ENCODE assay signal across 17 cellular contexts in the genomic region with DNA sequence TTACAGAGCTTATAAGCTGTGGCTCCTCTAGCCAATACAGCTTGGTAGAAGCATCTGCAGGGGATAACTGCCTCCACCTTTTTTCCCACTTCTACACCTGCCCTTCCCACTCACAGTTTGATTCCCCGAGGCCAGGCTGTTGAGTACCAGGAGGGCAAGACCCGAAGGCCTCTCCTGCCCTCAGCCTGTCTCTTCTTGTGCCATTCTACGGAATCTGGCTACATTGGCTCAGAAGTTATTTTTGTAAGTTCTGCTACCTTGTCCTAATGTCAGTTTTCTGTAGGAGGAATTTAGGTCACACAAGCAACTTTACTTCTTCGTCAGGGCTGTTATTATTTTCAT. TPM values are rescaled to one million over a fixed set of nuclear protein-coding genes. Genes with fewer than 3 reads are reported as not detected.
DNase-seq lines count a peak whose midpoint lies in the region; ATAC-seq and TF ChIP-seq lines count a peak whose summit lies in the region.
"Had no signal": no experiment of that assay in that cellular context is flagged by ENCODE, and none has a peak within 500 bp of the region (broad histone marks: within the 10 kb centered on the region; RNA-seq: fewer than 3 reads in every experiment).

No MANE protein-coding gene starts in this region.

- H3K27ac ChIP-seq in OCI-LY3 (ENCODE audit: low read length) = no peak overlapping the region
- H3K27ac ChIP-seq: A549, Peyer's patch, SJCRH30 had no signal

- H2AFZ ChIP-seq in OCI-LY3 (ENCODE audit: low read depth, low read length) = no peak overlapping the region

- H3K4me1 ChIP-seq in OCI-LY3 (ENCODE audit: low read length) = peaks cover 49% of the 10 kb centered on the region
- H3K4me1 ChIP-seq: BE2C had no signal

- no peak for ATAC-seq in activated CD4-positive, alpha-beta T cell treated with anti-CD3 and anti-CD28 coated beads for 36 hours
- no peak for ATAC-seq in memory B cell (ENCODE audit: low read depth)
- ATAC-seq in HG03045 (IDR thresholded peaks at IDR 0.05; ENCODE audit: unreplicated experiment) = no peak
- no peak for ATAC-seq in WTC11
- no peak for ATAC-seq in HG03135 (IDR thresholded peaks at IDR 0.05; ENCODE audit: unreplicated experiment)

- no peaks in the 10 kb centered on the region for H3K9me3 ChIP-seq in OCI-LY3 (ENCODE audit: insufficient read depth, low read length)
- H3K9me3 ChIP-seq: A549, BE2C, Peyer's patch, SJCRH30 had no signal

- H3K9me3 Mint-ChIP-seq in activated CD4-positive, alpha-beta T cell treated with anti-CD3 and anti-CD28 coated beads for 36 hours (ENCODE audit: low read depth) = no peaks in the 10 kb centered on the region
- H3K9me3 Mint-ChIP-seq in memory B cell = no peaks in the 10 kb centered on the region
- no peaks in the 10 kb centered on the region for H3K9me3 Mint-ChIP-seq in WTC11
- H3K9me3 Mint-ChIP-seq: CD4-positive, CD25-positive, alpha-beta regulatory T cell; H9; IgD-negative memory B cell had no signal

- H4K20me1 ChIP-seq in OCI-LY3 (ENCODE audit: insufficient read depth, low read length) = peaks cover 5% of the 10 kb centered on the region

- no peak overlapping the region for H3K4me3 Mint-ChIP-seq in activated CD4-positive, alpha-beta T cell treated with anti-CD3 and anti-CD28 coated beads for 36 hours
- H3K4me3 Mint-ChIP-seq in memory B cell (no peak overlapping the region), WTC11 (no peak overlapping the region)
- H3K4me3 Mint-ChIP-seq: CD4-positive, CD25-positive, alpha-beta regulatory T cell; H9 had no signal

- no peaks in the 10 kb centered on the region for H3K36me3 ChIP-seq in OCI-LY3 (replicated peaks; ENCODE audit: low read depth, low read length)
- H3K36me3 ChIP-seq: BE2C, SJCRH30 had no signal

- DNase-seq in activated CD4-positive, alpha-beta T cell treated with anti-CD3 and anti-CD28 coated beads for 36 hours = no peak
- DNase-seq in activated CD4-positive, alpha-beta T cell treated with anti-CD3 and anti-CD28 coated beads, Interleukin-2, amount 50 U/mL, for 1 hour = no peak
- no peak for DNase-seq in memory B cell (ENCODE audit: low spot score in 2 of 2)
- DNase-seq in NCI-H2029 (lab: John Stamatoyannopoulos, UW) = no peak
- no peak for DNase-seq in WTC11 (ENCODE audit: low spot score)
- DNase-seq: BE2C; CD4-positive, CD25-positive, alpha-beta regulatory T cell; DMS 273 treated with DMSO at 0.1 percent for 48 hours; H9; Karpas-422; Peyer's patch had no signal

- no peaks in the 10 kb centered on the region for H3K27me3 Mint-ChIP-seq in activated CD4-positive, alpha-beta T cell treated with anti-CD3 and anti-CD28 coated beads for 36 hours
- H3K27me3 Mint-ChIP-seq in memory B cell (no peaks in the 10 kb centered on the region), WTC11 (ENCODE audit: low read depth) (peaks cover 47% of the 10 kb centered on the region)
- H3K27me3 Mint-ChIP-seq: CD4-positive, CD25-positive, alpha-beta regulatory T cell; IgD-negative memory B cell had no signal

- TF ChIP-seq CTCF in OCI-LY3 (IDR thresholded peaks at IDR 0.05; ENCODE audit: low read depth, low read length) (no peak), WTC11 (IDR thresholded peaks at IDR 0.05) (no peak)

- H3K4me2 ChIP-seq in OCI-LY3 (ENCODE audit: low read length) = peak overlapping the region; percentile 42

- peaks cover 1% of the 10 kb centered on the region for H3K36me3 Mint-ChIP-seq in activated CD4-positive, alpha-beta T cell treated with anti-CD3 and anti-CD28 coated beads for 36 hours (ENCODE audit: low read depth)
- H3K36me3 Mint-ChIP-seq in memory B cell (peaks cover 1% of the 10 kb centered on the region), WTC11 (no peaks in the 10 kb centered on the region)
- H3K36me3 Mint-ChIP-seq: IgD-negative memory B cell had no signal

- POLR2A ChIA-PET in activated CD4-positive, alpha-beta T cell treated with anti-CD3 and anti-CD28 coated beads for 36 hours (lab: Charles Lee) = interaction anchor here (1.0 kb wide), 1 partner anchor 465 kb away, joined by 4 read pairs; no protein-coding TSS in a partner anchor
- POLR2A ChIA-PET in WTC11 (lab: Charles Lee) = no interaction called here

- H3K27ac Mint-ChIP-seq in activated CD4-positive, alpha-beta T cell treated with anti-CD3 and anti-CD28 coated beads for 36 hours = peak overlapping the region; percentile 33
- H3K27ac Mint-ChIP-seq in memory B cell (peak overlapping the region; percentile 73), WTC11 (no peak overlapping the region)

- no peaks in the 10 kb centered on the region for H3K79me2 ChIP-seq in OCI-LY3 (ENCODE audit: low read length)

- CTCF ChIA-PET in activated CD4-positive, alpha-beta T cell treated with anti-CD3 and anti-CD28 coated beads for 36 hours (lab: Charles Lee) = interaction anchor here (0.5 to 3.6 kb wide), 70 partner anchors 8 to 1035 kb away, joined by 3 to 133 read pairs (median 4); no protein-coding TSS in a partner anchor
- CTCF ChIA-PET in WTC11 (lab: Charles Lee) = interaction anchor here (1.1 to 3.2 kb wide), 4 partner anchors 23 to 466 kb away, joined by 3 to 61 read pairs (median 28); no protein-coding TSS in a partner anchor

- H3K4me1 Mint-ChIP-seq in activated CD4-positive, alpha-beta T cell treated with anti-CD3 and anti-CD28 coated beads for 36 hours = peaks cover 10% of the 10 kb centered on the region
- H3K4me1 Mint-ChIP-seq in memory B cell (peaks cover 7% of the 10 kb centered on the region), WTC11 (peaks cover 15% of the 10 kb centered on the region)

- intact Hi-C loops in activated CD4-positive, alpha-beta T cell treated with anti-CD3 and anti-CD28 coated beads for 36 hours (cut with DNase I, micrococcal nuclease) = loop anchor here (1.0 to 10.0 kb wide), 3 partner anchors 23 to 1018 kb away; no protein-coding TSS in a partner anchor

- H3K27me3 ChIP-seq in OCI-LY3 (ENCODE audit: low read depth, low read length) = no peaks in the 10 kb centered on the region
- H3K27me3 ChIP-seq: BE2C, Peyer's patch, SJCRH30 had no signal

- H3K4me3 ChIP-seq in OCI-LY3 (ENCODE audit: low read length) = no peak overlapping the region
- H3K4me3 ChIP-seq: A549, Peyer's patch, SJCRH30 had no signal

- H3K9ac ChIP-seq in OCI-LY3 (ENCODE audit: low read length) = no peak overlapping the region

TF ChIP-seq in WTC11, 78 proteins besides CTCF, POLR2A, EP300 and RAD21 (continues in another document):
- no peak for TF ChIP-seq ATF1 (CRISPR knock-in tag; IDR thresholded peaks at IDR 0.05)
- TF ChIP-seq FOXJ3 (CRISPR knock-in tag; IDR thresholded peaks at IDR 0.05; ENCODE audit: borderline replicate concordance) = no peak
- TF ChIP-seq ZNF671 (CRISPR knock-in tag; IDR thresholded peaks at IDR 0.05) = no peak
- TF ChIP-seq, protein P1, sequence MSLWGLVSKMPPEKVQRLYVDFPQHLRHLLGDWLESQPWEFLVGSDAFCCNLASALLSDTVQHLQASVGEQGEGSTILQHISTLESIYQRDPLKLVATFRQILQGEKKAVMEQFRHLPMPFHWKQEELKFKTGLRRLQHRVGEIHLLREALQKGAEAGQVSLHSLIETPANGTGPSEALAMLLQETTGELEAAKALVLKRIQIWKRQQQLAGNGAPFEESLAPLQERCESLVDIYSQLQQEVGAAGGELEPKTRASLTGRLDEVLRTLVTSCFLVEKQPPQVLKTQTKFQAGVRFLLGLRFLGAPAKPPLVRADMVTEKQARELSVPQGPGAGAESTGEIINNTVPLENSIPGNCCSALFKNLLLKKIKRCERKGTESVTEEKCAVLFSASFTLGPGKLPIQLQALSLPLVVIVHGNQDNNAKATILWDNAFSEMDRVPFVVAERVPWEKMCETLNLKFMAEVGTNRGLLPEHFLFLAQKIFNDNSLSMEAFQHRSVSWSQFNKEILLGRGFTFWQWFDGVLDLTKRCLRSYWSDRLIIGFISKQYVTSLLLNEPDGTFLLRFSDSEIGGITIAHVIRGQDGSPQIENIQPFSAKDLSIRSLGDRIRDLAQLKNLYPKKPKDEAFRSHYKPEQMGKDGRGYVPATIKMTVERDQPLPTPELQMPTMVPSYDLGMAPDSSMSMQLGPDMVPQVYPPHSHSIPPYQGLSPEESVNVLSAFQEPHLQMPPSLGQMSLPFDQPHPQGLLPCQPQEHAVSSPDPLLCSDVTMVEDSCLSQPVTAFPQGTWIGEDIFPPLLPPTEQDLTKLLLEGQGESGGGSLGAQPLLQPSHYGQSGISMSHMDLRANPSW (CRISPR knock-in tag; conservative IDR thresholded peaks at IDR 0.05; ENCODE audit: low read depth) = no peak
- TF ChIP-seq, protein P2, sequence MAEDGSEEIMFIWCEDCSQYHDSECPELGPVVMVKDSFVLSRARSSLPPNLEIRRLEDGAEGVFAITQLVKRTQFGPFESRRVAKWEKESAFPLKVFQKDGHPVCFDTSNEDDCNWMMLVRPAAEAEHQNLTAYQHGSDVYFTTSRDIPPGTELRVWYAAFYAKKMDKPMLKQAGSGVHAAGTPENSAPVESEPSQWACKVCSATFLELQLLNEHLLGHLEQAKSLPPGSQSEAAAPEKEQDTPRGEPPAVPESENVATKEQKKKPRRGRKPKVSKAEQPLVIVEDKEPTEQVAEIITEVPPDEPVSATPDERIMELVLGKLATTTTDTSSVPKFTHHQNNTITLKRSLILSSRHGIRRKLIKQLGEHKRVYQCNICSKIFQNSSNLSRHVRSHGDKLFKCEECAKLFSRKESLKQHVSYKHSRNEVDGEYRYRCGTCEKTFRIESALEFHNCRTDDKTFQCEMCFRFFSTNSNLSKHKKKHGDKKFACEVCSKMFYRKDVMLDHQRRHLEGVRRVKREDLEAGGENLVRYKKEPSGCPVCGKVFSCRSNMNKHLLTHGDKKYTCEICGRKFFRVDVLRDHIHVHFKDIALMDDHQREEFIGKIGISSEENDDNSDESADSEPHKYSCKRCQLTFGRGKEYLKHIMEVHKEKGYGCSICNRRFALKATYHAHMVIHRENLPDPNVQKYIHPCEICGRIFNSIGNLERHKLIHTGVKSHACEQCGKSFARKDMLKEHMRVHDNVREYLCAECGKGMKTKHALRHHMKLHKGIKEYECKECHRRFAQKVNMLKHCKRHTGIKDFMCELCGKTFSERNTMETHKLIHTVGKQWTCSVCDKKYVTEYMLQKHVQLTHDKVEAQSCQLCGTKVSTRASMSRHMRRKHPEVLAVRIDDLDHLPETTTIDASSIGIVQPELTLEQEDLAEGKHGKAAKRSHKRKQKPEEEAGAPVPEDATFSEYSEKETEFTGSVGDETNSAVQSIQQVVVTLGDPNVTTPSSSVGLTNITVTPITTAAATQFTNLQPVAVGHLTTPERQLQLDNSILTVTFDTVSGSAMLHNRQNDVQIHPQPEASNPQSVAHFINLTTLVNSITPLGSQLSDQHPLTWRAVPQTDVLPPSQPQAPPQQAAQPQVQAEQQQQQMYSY (CRISPR knock-in tag; IDR thresholded peaks at IDR 0.05) = no peak
- TF ChIP-seq EMX1 (CRISPR knock-in tag; IDR thresholded peaks at IDR 0.05) = no peak

RNA-seq across cellular contexts. Expression of a gene that starts 11.7 kb away (rescaled TPM):
- 10 to 100 TPM; 17.0 to 17.8 TPM for total RNA-seq in activated CD4-positive, alpha-beta T cell treated with anti-CD3 and anti-CD28 coated beads for 36 hours
- total RNA-seq in WTC11 (2021) = 12.0 to 14.6 TPM (median 12.9 TPM) in 3 replicates

RNA-seq across cellular contexts. Expression of a gene that starts 46.4 kb away (rescaled TPM):
- not detected for total RNA-seq in activated CD4-positive, alpha-beta T cell treated with anti-CD3 and anti-CD28 coated beads for 36 hours
- total RNA-seq in WTC11 (2021) = 4.3 to 4.6 TPM (median 4.5 TPM) in 3 replicates
- total RNA-seq: CD4-positive, CD25-positive, alpha-beta regulatory T cell had no signal
